In the genomic region with DNA sequence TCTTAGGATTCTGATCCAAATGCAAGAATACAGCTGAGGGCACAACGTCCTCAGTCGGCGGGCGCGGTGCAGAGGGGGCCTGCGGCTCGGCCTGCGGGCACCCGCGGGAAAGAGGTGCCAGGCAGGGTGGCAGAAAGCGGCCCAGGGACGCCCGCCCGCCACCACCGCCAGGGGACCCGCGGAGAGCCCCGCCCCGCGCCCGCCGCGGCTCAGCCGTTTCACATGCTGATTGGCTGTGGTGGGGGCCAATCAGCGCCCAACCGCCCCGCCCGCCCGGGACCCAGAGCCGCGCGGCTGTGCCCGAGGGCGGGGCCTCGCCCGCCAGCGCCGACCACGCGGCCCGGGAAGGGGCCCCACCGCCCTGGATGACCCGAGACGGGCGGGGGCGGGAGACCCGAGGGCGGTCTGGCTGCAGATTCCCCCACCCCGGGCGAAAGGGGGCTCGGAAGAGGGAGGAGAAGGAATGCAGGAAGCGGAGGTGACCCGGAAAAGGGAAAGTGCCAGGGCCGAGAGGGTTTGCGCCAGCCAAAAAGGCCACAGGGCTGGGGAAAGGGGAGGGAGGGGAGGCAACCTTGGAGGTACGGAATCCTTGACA, we compare ENCODE assay signal across 8 cellular contexts. TPM values are rescaled to one million over a fixed set of nuclear protein-coding genes. Genes with fewer than 3 reads are reported as not detected.
DNase-seq lines count a peak whose midpoint lies in the region; ATAC-seq and TF ChIP-seq lines count a peak whose summit lies in the region.

No MANE protein-coding gene starts in this region.

- H3K27me3 ChIP-seq in ACC112 (ENCODE audit: insufficient read depth, low read length) (no peaks in the 10 kb centered on the region), breast epithelium (no peaks in the 10 kb centered on the region), spleen (replicated peaks in 1 of 7) (peaks cover 0 to 3% (median 0%) of the 10 kb centered on the region in 7 donors)

- H3K4me3 ChIP-seq in ACC112 (ENCODE audit: low read depth, low read length) (peak overlapping the region; percentile 95), breast epithelium (peak overlapping the region; percentile 55 to 88 (median 87)), spleen (peak overlapping the region; percentile 43 to 86 (median 54))

- TF ChIP-seq CTCF in VCaP (conservative IDR thresholded peaks at IDR 0.05) (peak; percentile 53), breast epithelium (IDR thresholded peaks at IDR 0.05) (peak; percentile 38 to 76 (median 64)), spleen (IDR thresholded peaks at IDR 0.05 in 8 of 11, conservative IDR thresholded peaks at IDR 0.05 in 3 of 11) (peak; percentile 32 to 75 (median 60))

- H3K36me3 ChIP-seq in ACC112 (ENCODE audit: insufficient read depth, low read length) (peaks cover 50% of the 10 kb centered on the region), breast epithelium (no peaks in the 10 kb centered on the region), spleen (no peaks in the 10 kb centered on the region)

- WGBS in spleen, 5 donors, result 0 to 1% (median 0%) methylated on average over 27 to 56 of the region's 56 CpGs

- ATAC-seq in GM18858 (IDR thresholded peaks at IDR 0.05; ENCODE audit: unreplicated experiment) (peak; percentile 94), HG03060 (IDR thresholded peaks at IDR 0.05; ENCODE audit: low read depth, unreplicated experiment) (peak; percentile 73)

- peak; percentile 21 for TF ChIP-seq POLR2A in breast epithelium (IDR thresholded peaks at IDR 0.05)
- peak in 2 of 3 donors; percentile 30 to 40 for TF ChIP-seq POLR2A in spleen (IDR thresholded peaks at IDR 0.05)

- no peaks in the 10 kb centered on the region for H3K9me3 ChIP-seq in breast epithelium
- H3K9me3 ChIP-seq in spleen, result no peaks in the 10 kb centered on the region

- H3K27ac ChIP-seq in ACC112 (ENCODE audit: low read depth, low read length), result peak overlapping the region; percentile 92
- peak overlapping the region; percentile 91 for H3K27ac ChIP-seq in VCaP
- H3K27ac ChIP-seq in breast epithelium, result peak overlapping the region; percentile 94 to 95
- H3K27ac ChIP-seq in spleen, result peak overlapping the region; percentile 85 to 94 (median 89)

- H3K4me1 ChIP-seq in ACC112 (ENCODE audit: control insufficient read depth, insufficient read depth, low read length, unreplicated experiment) (peaks cover 50% of the 10 kb centered on the region), breast epithelium (peaks cover 0 to 3% of the 10 kb centered on the region in 2 donors), spleen (peaks cover 4 to 67% (median 36%) of the 10 kb centered on the region in 6 donors)

- peaks cover 98% of the 10 kb centered on the region for H3K79me2 ChIP-seq in ACC112 (ENCODE audit: control insufficient read depth, insufficient read depth, low read length, unreplicated experiment)

- DNase-seq in NCI-H2107 treated with DMSO at 0.1 percent for 48 hours (lab: John Stamatoyannopoulos, UW; ENCODE audit: unreplicated experiment), result peak; percentile 23
- peak; percentile 88 for DNase-seq in breast epithelium (ENCODE audit: low spot score in 2 of 2)
- peak; percentile 98 for DNase-seq in iPS-NIHi7 (ENCODE audit: extremely low spot score)
- peak; percentile 97 for DNase-seq in spleen

- intact Hi-C loops in breast epithelium (cut with DNase I; ENCODE audit: low total_unique reads), result loop anchor here (10.0 kb wide), 1 partner anchor 47 kb away; no protein-coding TSS in a partner anchor
- intact Hi-C loops in spleen (cut with DNase I; ENCODE audit: low total_unique reads), result no loop called here

- peak overlapping the region; percentile 75 for H2AFZ ChIP-seq in ACC112 (ENCODE audit: low read length, unreplicated experiment)

RNA-seq across cellular contexts. Expression of a gene that starts 8.0 kb away (rescaled TPM):
- total RNA-seq in breast epithelium (10 to 100 TPM; 18.4 to 48.3 (median 22.3) TPM), spleen (10 to 100 TPM in 2 of 7 donors, 1 to 10 TPM in 5; 6.2 to 11.6 (median 9.3) TPM)
- polyA plus RNA-seq in spleen, result 1 to 10 TPM in 2 of 3 donors, under 1 TPM in 1; 0.89 to 1.5 (median 1.2) TPM

RNA-seq across cellular contexts. Expression of a gene that starts 44.3 kb away (rescaled TPM):
- total RNA-seq in breast epithelium, result 10 to 100 TPM; 17.9 to 46.2 (median 20.0) TPM
- 10 to 100 TPM; 27.1 to 67.5 (median 51.2) TPM for total RNA-seq in spleen
- 1 to 10 TPM; 6.1 to 8.0 (median 7.6) TPM for polyA plus RNA-seq in spleen

Comparison
In these comparisons a context has a peak if more than half of its experiments do, and no peak if none do; other contexts are left out.
1. Peak in every context shown above with its lines: DNase-seq, ATAC-seq, H3K4me3 ChIP-seq and H3K27ac ChIP-seq.
2. DNase-seq: peak in every context shown above with its lines; median percentile 98 in iPS-NIHi7; 97 in spleen; 88 in breast epithelium; 23 in NCI-H2107 treated with DMSO at 0.1 percent for 48 hours.